2 cellular contexts compared by ENCODE assay signal in the genomic region with DNA sequence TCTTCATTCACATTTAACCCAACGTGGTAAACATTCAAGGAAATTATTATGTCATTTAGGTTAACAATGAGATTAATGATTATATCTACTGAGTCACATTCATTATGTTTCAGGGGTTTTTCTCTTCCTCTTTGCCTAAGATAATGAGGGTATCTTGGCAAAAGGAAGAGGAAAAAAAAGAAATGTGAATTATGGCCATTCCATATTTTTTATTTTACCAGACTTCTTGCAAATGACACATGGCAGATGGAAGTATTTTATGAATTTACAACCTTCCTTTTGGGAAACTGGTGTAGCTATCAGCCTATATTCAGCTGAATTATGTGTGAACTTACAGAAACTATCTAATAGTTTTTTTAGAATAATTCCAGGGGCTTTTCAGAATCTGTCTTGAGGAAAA.
TF ChIP-seq lines count a peak whose summit lies in the region.

No MANE protein-coding gene starts in this region.

TF ChIP-seq in SK-N-SH, 30 proteins besides CTCF, POLR2A, EP300 and RAD21 (continued from another document):
- TF ChIP-seq, protein P1, sequence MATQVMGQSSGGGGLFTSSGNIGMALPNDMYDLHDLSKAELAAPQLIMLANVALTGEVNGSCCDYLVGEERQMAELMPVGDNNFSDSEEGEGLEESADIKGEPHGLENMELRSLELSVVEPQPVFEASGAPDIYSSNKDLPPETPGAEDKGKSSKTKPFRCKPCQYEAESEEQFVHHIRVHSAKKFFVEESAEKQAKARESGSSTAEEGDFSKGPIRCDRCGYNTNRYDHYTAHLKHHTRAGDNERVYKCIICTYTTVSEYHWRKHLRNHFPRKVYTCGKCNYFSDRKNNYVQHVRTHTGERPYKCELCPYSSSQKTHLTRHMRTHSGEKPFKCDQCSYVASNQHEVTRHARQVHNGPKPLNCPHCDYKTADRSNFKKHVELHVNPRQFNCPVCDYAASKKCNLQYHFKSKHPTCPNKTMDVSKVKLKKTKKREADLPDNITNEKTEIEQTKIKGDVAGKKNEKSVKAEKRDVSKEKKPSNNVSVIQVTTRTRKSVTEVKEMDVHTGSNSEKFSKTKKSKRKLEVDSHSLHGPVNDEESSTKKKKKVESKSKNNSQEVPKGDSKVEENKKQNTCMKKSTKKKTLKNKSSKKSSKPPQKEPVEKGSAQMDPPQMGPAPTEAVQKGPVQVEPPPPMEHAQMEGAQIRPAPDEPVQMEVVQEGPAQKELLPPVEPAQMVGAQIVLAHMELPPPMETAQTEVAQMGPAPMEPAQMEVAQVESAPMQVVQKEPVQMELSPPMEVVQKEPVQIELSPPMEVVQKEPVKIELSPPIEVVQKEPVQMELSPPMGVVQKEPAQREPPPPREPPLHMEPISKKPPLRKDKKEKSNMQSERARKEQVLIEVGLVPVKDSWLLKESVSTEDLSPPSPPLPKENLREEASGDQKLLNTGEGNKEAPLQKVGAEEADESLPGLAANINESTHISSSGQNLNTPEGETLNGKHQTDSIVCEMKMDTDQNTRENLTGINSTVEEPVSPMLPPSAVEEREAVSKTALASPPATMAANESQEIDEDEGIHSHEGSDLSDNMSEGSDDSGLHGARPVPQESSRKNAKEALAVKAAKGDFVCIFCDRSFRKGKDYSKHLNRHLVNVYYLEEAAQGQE (IDR thresholded peaks at IDR 0.05; ENCODE audit: low read depth, low read length), result no peak
- TF ChIP-seq SMC3 (IDR thresholded peaks at IDR 0.05; ENCODE audit: low read depth, low read length) (no peak), MXI1 (IDR thresholded peaks at IDR 0.05; ENCODE audit: low read depth, low read length) (no peak)

TF ChIP-seq in WTC11, 78 proteins besides CTCF, POLR2A, EP300 and RAD21 (continued from another document):
- TF ChIP-seq, protein P2, sequence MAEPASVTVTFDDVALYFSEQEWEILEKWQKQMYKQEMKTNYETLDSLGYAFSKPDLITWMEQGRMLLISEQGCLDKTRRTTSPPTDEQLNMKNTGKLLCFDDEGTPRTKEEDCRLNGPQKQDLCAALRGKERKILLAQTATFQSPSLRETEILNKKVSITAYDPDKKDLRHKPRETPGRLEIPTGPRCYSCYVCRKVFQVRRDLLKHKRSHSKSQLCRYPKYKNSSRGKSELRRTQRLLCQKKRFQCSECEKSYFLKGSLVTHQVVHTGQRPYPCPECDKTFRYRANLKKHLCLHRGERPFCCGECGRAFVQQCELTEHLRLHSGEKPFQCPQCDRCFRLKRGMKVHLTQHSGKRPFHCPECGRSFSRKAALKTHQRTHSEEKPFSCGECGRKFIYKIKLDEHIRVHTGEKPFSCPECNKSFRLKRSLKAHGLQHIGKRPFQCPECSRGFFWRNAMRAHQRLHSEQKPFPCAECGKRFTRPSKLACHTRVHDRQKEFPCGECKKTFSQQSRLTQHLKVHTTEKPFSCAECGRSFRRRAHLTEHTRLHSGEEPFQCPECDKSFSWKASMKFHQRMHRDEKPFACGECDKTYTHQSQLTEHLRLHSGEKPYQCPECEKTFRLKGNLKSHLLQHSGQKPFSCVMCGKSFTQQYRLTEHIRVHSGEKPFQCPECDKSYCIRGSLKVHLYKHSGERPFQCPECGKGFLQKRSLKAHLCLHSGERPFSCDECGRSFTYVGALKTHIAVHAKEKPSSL (CRISPR knock-in tag; conservative IDR thresholded peaks at IDR 0.05), result no peak
- no peak for TF ChIP-seq NR2C2 (CRISPR knock-in tag; IDR thresholded peaks at IDR 0.05)
- TF ChIP-seq, protein P3, sequence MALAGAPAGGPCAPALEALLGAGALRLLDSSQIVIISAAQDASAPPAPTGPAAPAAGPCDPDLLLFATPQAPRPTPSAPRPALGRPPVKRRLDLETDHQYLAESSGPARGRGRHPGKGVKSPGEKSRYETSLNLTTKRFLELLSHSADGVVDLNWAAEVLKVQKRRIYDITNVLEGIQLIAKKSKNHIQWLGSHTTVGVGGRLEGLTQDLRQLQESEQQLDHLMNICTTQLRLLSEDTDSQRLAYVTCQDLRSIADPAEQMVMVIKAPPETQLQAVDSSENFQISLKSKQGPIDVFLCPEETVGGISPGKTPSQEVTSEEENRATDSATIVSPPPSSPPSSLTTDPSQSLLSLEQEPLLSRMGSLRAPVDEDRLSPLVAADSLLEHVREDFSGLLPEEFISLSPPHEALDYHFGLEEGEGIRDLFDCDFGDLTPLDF (CRISPR knock-in tag; IDR thresholded peaks at IDR 0.05), result no peak
- TF ChIP-seq RELA (CRISPR knock-in tag; IDR thresholded peaks at IDR 0.05; ENCODE audit: borderline replicate concordance), result no peak
- no peak for TF ChIP-seq ATF1 (CRISPR knock-in tag; IDR thresholded peaks at IDR 0.05)
- no peak for TF ChIP-seq MXD4 (CRISPR knock-in tag; IDR thresholded peaks at IDR 0.05; ENCODE audit: borderline replicate concordance)
